1 cellular context compared by ENCODE assay signal in the genomic region with DNA sequence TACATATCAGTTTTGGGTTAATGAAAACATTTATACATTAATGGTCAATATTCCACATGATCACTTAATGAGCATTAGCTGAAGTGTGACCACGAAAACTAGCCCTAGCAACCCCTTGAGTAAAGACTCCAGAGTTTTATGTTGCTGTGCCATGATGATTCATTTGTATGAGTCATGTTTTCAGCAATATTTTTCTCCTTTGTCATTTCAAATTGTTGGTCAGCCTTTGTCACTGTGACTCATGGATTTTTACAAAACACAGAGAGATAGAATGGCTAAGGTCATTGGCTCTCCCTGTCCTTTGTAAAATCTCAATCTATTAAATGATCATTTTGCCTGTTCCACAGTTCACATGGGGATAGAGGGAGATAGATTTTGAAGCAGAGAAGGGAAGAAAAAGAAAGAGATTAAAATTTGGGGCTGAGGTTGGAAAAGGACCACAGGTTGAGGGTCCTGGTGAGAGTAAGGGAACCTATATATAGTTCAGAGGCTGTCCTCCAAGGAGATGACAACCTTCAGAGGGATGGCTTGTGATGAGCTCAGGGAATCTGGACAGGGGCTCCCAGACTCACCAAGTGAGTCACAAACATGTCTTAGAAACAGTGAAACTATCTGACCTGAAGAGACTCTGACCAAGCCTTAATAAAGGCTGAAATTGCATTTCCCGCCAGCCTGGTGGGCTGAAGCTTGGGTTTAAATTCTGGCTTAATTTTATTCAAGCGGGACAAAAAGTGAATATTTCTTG.
TF ChIP-seq lines count a peak whose summit lies in the region.

No MANE protein-coding gene starts in this region.

TF ChIP-seq in K562, 482 proteins besides CTCF, POLR2A, EP300 and RAD21 (continues in another document):
- TF ChIP-seq KDM1A (IDR thresholded peaks at IDR 0.05) (peak; percentile 34 to 48; a peak in 1 of 4 replicates), ZNF175 (CRISPR knock-in tag; IDR thresholded peaks at IDR 0.05; ENCODE audit: low read depth) (no peak), PRPF4 (IDR thresholded peaks at IDR 0.05; ENCODE audit: insufficient read depth, low read depth, low read length, poor library complexity, severe bottlenecking) (no peak), HOXB6 (CRISPR knock-in tag; IDR thresholded peaks at IDR 0.05; ENCODE audit: borderline replicate concordance) (no peak), CC2D1A (IDR thresholded peaks at IDR 0.05) (no peak), WHSC1 (IDR thresholded peaks at IDR 0.05; ENCODE audit: low read length) (no peak), ZKSCAN8 (CRISPR knock-in tag; IDR thresholded peaks at IDR 0.05) (no peak), NCOR1 (IDR thresholded peaks at IDR 0.05) (peak; percentile 40; the same call in 1 of the 2 replicates), NEUROD1 (IDR thresholded peaks at IDR 0.05; ENCODE audit: borderline replicate concordance, low read depth, low read length, partially characterized antibody) (peak; percentile 17), ZNF766 (CRISPR knock-in tag; conservative IDR thresholded peaks at IDR 0.05) (0 out of 2 replicates have a peak, but pooled peaks have one; percentile 41), MAFF (IDR thresholded peaks at IDR 0.05; ENCODE audit: low read length) (peak; percentile 95), CBX3 (IDR thresholded peaks at IDR 0.05; ENCODE audit: borderline replicate concordance in 1 of 2, low read length in 2 of 2) (no peak), ZNF197 (CRISPR knock-in tag; IDR thresholded peaks at IDR 0.05; ENCODE audit: low read depth) (no peak), CHD4 (IDR thresholded peaks at IDR 0.05; ENCODE audit: insufficient read depth, insufficient replicate concordance, low read depth, low read length, poor library complexity, severe bottlenecking) (no peak), SIRT6 (IDR thresholded peaks at IDR 0.05; ENCODE audit: low read depth, low read length) (no peak), ZNF316 (IDR thresholded peaks at IDR 0.05) (peak; percentile 96), TEAD4 (IDR thresholded peaks at IDR 0.05; ENCODE audit: low read length) (peak; percentile 46), TEAD4 (CRISPR knock-in tag; IDR thresholded peaks at IDR 0.05; ENCODE audit: borderline replicate concordance) (no peak), RFX1 (IDR thresholded peaks at IDR 0.05) (peak; percentile 72), MECOM (CRISPR knock-in tag; IDR thresholded peaks at IDR 0.05) (no peak), HDAC3 (IDR thresholded peaks at IDR 0.05; ENCODE audit: borderline replicate concordance, partially characterized antibody) (peak; percentile 31), EP400 (IDR thresholded peaks at IDR 0.05) (peak; percentile 54), RBM14 (IDR thresholded peaks at IDR 0.05; ENCODE audit: borderline replicate concordance, insufficient read depth, low read depth, low read length) (no peak), PHF21A (IDR thresholded peaks at IDR 0.05; ENCODE audit: borderline replicate concordance, low read depth) (peak; percentile 9; the same call in 1 of the 2 replicates), TCFL5 (CRISPR knock-in tag; conservative IDR thresholded peaks at IDR 0.05) (no peak), FOXA3 (CRISPR knock-in tag; conservative IDR thresholded peaks at IDR 0.05 in 1 of 2, IDR thresholded peaks at IDR 0.05 in 1 of 2) (no peak), BRD4 (IDR thresholded peaks at IDR 0.05) (0 out of 2 replicates have a peak, but pooled peaks have one; percentile 39), JUNB (CRISPR knock-in tag; conservative IDR thresholded peaks at IDR 0.05) (peak; percentile 96), MCM7 (IDR thresholded peaks at IDR 0.05) (no peak), HMG20B (CRISPR knock-in tag; IDR thresholded peaks at IDR 0.05) (no peak), RAD51 (IDR thresholded peaks at IDR 0.05; ENCODE audit: borderline replicate concordance, low read depth) (no peak), ZNF184 (CRISPR knock-in tag; IDR thresholded peaks at IDR 0.05) (no peak), MAFG (tag; conservative IDR thresholded peaks at IDR 0.05) (peak; percentile 97), FOS (IDR thresholded peaks at IDR 0.05; ENCODE audit: extremely low read depth, insufficient read length) (peak; percentile 68), SMARCC2 (IDR thresholded peaks at IDR 0.05; ENCODE audit: low read depth) (peak; percentile 82)
- TF ChIP-seq, protein P1, sequence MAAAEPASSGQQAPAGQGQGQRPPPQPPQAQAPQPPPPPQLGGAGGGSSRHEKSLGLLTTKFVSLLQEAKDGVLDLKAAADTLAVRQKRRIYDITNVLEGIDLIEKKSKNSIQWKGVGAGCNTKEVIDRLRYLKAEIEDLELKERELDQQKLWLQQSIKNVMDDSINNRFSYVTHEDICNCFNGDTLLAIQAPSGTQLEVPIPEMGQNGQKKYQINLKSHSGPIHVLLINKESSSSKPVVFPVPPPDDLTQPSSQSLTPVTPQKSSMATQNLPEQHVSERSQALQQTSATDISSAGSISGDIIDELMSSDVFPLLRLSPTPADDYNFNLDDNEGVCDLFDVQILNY (CRISPR knock-in tag; IDR thresholded peaks at IDR 0.05), result no peak
- TF ChIP-seq, protein P2, sequence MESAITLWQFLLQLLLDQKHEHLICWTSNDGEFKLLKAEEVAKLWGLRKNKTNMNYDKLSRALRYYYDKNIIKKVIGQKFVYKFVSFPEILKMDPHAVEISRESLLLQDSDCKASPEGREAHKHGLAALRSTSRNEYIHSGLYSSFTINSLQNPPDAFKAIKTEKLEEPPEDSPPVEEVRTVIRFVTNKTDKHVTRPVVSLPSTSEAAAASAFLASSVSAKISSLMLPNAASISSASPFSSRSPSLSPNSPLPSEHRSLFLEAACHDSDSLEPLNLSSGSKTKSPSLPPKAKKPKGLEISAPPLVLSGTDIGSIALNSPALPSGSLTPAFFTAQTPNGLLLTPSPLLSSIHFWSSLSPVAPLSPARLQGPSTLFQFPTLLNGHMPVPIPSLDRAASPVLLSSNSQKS (CRISPR knock-in tag; IDR thresholded peaks at IDR 0.05), result no peak
- TF ChIP-seq, protein P3, sequence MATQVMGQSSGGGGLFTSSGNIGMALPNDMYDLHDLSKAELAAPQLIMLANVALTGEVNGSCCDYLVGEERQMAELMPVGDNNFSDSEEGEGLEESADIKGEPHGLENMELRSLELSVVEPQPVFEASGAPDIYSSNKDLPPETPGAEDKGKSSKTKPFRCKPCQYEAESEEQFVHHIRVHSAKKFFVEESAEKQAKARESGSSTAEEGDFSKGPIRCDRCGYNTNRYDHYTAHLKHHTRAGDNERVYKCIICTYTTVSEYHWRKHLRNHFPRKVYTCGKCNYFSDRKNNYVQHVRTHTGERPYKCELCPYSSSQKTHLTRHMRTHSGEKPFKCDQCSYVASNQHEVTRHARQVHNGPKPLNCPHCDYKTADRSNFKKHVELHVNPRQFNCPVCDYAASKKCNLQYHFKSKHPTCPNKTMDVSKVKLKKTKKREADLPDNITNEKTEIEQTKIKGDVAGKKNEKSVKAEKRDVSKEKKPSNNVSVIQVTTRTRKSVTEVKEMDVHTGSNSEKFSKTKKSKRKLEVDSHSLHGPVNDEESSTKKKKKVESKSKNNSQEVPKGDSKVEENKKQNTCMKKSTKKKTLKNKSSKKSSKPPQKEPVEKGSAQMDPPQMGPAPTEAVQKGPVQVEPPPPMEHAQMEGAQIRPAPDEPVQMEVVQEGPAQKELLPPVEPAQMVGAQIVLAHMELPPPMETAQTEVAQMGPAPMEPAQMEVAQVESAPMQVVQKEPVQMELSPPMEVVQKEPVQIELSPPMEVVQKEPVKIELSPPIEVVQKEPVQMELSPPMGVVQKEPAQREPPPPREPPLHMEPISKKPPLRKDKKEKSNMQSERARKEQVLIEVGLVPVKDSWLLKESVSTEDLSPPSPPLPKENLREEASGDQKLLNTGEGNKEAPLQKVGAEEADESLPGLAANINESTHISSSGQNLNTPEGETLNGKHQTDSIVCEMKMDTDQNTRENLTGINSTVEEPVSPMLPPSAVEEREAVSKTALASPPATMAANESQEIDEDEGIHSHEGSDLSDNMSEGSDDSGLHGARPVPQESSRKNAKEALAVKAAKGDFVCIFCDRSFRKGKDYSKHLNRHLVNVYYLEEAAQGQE (CRISPR knock-in tag; IDR thresholded peaks at IDR 0.05; ENCODE audit: low read depth), result no peak
- TF ChIP-seq, protein P4, sequence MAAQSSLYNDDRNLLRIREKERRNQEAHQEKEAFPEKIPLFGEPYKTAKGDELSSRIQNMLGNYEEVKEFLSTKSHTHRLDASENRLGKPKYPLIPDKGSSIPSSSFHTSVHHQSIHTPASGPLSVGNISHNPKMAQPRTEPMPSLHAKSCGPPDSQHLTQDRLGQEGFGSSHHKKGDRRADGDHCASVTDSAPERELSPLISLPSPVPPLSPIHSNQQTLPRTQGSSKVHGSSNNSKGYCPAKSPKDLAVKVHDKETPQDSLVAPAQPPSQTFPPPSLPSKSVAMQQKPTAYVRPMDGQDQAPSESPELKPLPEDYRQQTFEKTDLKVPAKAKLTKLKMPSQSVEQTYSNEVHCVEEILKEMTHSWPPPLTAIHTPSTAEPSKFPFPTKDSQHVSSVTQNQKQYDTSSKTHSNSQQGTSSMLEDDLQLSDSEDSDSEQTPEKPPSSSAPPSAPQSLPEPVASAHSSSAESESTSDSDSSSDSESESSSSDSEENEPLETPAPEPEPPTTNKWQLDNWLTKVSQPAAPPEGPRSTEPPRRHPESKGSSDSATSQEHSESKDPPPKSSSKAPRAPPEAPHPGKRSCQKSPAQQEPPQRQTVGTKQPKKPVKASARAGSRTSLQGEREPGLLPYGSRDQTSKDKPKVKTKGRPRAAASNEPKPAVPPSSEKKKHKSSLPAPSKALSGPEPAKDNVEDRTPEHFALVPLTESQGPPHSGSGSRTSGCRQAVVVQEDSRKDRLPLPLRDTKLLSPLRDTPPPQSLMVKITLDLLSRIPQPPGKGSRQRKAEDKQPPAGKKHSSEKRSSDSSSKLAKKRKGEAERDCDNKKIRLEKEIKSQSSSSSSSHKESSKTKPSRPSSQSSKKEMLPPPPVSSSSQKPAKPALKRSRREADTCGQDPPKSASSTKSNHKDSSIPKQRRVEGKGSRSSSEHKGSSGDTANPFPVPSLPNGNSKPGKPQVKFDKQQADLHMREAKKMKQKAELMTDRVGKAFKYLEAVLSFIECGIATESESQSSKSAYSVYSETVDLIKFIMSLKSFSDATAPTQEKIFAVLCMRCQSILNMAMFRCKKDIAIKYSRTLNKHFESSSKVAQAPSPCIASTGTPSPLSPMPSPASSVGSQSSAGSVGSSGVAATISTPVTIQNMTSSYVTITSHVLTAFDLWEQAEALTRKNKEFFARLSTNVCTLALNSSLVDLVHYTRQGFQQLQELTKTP (IDR thresholded peaks at IDR 0.05; ENCODE audit: low read depth in 1 of 2, partially characterized antibody in 2 of 2), result peak in 1 of 2 experiments; percentile 21
- TF ChIP-seq, protein P5, sequence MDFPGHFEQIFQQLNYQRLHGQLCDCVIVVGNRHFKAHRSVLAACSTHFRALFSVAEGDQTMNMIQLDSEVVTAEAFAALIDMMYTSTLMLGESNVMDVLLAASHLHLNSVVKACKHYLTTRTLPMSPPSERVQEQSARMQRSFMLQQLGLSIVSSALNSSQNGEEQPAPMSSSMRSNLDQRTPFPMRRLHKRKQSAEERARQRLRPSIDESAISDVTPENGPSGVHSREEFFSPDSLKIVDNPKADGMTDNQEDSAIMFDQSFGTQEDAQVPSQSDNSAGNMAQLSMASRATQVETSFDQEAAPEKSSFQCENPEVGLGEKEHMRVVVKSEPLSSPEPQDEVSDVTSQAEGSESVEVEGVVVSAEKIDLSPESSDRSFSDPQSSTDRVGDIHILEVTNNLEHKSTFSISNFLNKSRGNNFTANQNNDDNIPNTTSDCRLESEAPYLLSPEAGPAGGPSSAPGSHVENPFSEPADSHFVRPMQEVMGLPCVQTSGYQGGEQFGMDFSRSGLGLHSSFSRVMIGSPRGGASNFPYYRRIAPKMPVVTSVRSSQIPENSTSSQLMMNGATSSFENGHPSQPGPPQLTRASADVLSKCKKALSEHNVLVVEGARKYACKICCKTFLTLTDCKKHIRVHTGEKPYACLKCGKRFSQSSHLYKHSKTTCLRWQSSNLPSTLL (IDR thresholded peaks at IDR 0.05), result no peak
- TF ChIP-seq, protein P6, sequence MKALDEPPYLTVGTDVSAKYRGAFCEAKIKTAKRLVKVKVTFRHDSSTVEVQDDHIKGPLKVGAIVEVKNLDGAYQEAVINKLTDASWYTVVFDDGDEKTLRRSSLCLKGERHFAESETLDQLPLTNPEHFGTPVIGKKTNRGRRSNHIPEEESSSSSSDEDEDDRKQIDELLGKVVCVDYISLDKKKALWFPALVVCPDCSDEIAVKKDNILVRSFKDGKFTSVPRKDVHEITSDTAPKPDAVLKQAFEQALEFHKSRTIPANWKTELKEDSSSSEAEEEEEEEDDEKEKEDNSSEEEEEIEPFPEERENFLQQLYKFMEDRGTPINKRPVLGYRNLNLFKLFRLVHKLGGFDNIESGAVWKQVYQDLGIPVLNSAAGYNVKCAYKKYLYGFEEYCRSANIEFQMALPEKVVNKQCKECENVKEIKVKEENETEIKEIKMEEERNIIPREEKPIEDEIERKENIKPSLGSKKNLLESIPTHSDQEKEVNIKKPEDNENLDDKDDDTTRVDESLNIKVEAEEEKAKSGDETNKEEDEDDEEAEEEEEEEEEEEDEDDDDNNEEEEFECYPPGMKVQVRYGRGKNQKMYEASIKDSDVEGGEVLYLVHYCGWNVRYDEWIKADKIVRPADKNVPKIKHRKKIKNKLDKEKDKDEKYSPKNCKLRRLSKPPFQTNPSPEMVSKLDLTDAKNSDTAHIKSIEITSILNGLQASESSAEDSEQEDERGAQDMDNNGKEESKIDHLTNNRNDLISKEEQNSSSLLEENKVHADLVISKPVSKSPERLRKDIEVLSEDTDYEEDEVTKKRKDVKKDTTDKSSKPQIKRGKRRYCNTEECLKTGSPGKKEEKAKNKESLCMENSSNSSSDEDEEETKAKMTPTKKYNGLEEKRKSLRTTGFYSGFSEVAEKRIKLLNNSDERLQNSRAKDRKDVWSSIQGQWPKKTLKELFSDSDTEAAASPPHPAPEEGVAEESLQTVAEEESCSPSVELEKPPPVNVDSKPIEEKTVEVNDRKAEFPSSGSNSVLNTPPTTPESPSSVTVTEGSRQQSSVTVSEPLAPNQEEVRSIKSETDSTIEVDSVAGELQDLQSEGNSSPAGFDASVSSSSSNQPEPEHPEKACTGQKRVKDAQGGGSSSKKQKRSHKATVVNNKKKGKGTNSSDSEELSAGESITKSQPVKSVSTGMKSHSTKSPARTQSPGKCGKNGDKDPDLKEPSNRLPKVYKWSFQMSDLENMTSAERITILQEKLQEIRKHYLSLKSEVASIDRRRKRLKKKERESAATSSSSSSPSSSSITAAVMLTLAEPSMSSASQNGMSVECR (CRISPR knock-in tag; IDR thresholded peaks at IDR 0.05), result no peak
- TF ChIP-seq, protein P7, sequence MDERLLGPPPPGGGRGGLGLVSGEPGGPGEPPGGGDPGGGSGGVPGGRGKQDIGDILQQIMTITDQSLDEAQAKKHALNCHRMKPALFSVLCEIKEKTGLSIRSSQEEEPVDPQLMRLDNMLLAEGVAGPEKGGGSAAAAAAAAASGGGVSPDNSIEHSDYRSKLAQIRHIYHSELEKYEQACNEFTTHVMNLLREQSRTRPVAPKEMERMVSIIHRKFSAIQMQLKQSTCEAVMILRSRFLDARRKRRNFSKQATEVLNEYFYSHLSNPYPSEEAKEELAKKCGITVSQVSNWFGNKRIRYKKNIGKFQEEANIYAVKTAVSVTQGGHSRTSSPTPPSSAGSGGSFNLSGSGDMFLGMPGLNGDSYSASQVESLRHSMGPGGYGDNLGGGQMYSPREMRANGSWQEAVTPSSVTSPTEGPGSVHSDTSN (CRISPR knock-in tag; IDR thresholded peaks at IDR 0.05; ENCODE audit: low read depth), result no peak
- TF ChIP-seq, protein P7 (tag; conservative IDR thresholded peaks at IDR 0.05; ENCODE audit: low read depth), result peak; percentile 92
